In the genomic region with DNA sequence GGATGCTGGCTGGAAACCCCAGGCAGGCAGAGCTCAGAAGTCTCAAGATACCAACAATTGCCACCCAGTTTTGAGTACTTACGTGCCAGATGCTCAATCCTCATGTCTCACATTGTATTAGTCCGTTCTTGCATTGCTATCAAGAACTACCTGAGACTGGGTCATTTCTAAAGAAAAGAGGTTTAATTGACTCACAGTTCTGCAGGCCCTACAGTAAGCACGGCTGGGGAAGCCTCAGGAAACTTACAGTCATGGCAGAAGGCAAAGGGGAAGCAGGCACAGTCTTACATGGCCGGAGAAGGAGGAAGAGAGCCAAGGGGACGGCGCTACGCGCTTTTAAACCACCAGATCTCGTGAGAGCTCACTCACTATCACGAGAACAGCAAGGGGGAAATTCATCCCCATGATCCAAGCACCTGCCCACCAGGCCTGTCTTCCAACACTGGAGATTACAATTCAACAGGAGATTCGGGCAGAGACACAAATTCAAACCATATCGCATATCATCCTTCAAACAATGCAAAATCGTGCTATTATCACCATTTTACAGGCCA, we compare ENCODE assay signal across 21 cellular contexts.
"Had no signal": no experiment of that assay in that cellular context is flagged by ENCODE, and none has a peak within 500 bp of the region (broad histone marks: within the 10 kb centered on the region; RNA-seq: fewer than 3 reads in every experiment).

No MANE protein-coding gene starts in this region.

- H3K27me3 Mint-ChIP-seq: naive B cell had no signal

- H3K36me3 Mint-ChIP-seq: mesothelial cell of epicardium, naive B cell had no signal

- H3K4me3 ChIP-seq: colonic mucosa, gastroesophageal sphincter, heart left ventricle, left lung, lower lobe of right lung, mucosa of descending colon had no signal

- H3K27ac Mint-ChIP-seq: dendritic cell treated with granulocyte-macrophage colony-stimulating factor and Interleukin-4, amounts not matched to agents 40 ng/mL and 50 ng/mL, for 4 days; effector memory CD8-positive, alpha-beta T cell; endodermal cell; mesothelial cell of epicardium had no signal

- H3K9me3 Mint-ChIP-seq: effector memory CD8-positive, alpha-beta T cell; endodermal cell; mesothelial cell of epicardium; naive B cell had no signal

- DNase-seq: colonic mucosa; cortex of kidney; effector CD8-positive, alpha-beta T cell; effector memory CD8-positive, alpha-beta T cell; endodermal cell; erythroblast; foreskin keratinocyte; heart left ventricle; hippocampal formation; left cardiac atrium; left lung; left ventricle myocardium superior; lower lobe of right lung; mesenchymal stem cell; mucosa of descending colon; naive B cell had no signal

- ATAC-seq: effector memory CD8-positive, alpha-beta T cell; esophagus mucosa; foreskin keratinocyte; gastroesophageal sphincter; heart left ventricle; left cardiac atrium; left lung; left ventricle myocardium superior; lower lobe of right lung; mucosa of descending colon had no signal

- H3K27ac ChIP-seq: colonic mucosa, epithelial cell of prostate, foreskin keratinocyte, gastroesophageal sphincter, heart left ventricle, left lung, lower lobe of right lung had no signal

- H3K27me3 ChIP-seq: colonic mucosa, foreskin keratinocyte, left lung had no signal

- H3K9me3 ChIP-seq: colonic mucosa, gastroesophageal sphincter, heart left ventricle, left lung, lower lobe of right lung, mucosa of descending colon had no signal

- H3K4me1 ChIP-seq: colonic mucosa, foreskin keratinocyte, gastroesophageal sphincter, lower lobe of right lung had no signal

- H3K36me3 ChIP-seq: colonic mucosa, gastroesophageal sphincter, heart left ventricle, left lung, lower lobe of right lung had no signal

- H3K4me3 Mint-ChIP-seq: dendritic cell treated with granulocyte-macrophage colony-stimulating factor and Interleukin-4, amounts not matched to agents 40 ng/mL and 50 ng/mL, for 4 days; effector memory CD8-positive, alpha-beta T cell; endodermal cell; mesothelial cell of epicardium; naive B cell had no signal
